ENCODE assay signal across 8 cellular contexts in genomic region chr5:38666668-38667498, GRCh38.
DNase-seq lines count a peak whose midpoint lies in the region; ATAC-seq, FAIRE-seq and TF ChIP-seq lines count a peak whose summit lies in the region.

No MANE protein-coding gene starts in this region.

- no peak for FAIRE-seq in GM12878 (lab: Jason Lieb, UNC)

- H3K9me3 ChIP-seq in AG04450 (ENCODE audit: control insufficient read depth, insufficient read depth, low read length) (no peaks in the 10 kb centered on the region), GM12878 (replicated peaks; ENCODE audit: control insufficient read depth, insufficient read depth, low read length) (no peaks in the 10 kb centered on the region)

- TF ChIP-seq CTCF in AG04450 (IDR thresholded peaks at IDR 0.05; ENCODE audit: low read depth, low read length) = peak; percentile 70
- peak; percentile 80 for TF ChIP-seq CTCF in HFFc6 (IDR thresholded peaks at IDR 0.05)
- peak; percentile 24 to 40 (median 29); a peak in 4 of 6 replicates for TF ChIP-seq CTCF in GM12878 (IDR thresholded peaks at IDR 0.05 in 2 of 3, conservative IDR thresholded peaks at IDR 0.05 in 1 of 3; ENCODE audit: control insufficient read depth in 2 of 3, extremely low read depth in 1 of 3, insufficient read depth in 1 of 3, low read depth in 3 of 3, low read length in 3 of 3)

- H3K27ac Mint-ChIP-seq in HFFc6 = no peak overlapping the region

- no peak for TF ChIP-seq POLR2A in GM12878 (IDR thresholded peaks at IDR 0.05; ENCODE audit: low read depth, low read length)

- intact Hi-C loops in GM12878 (cut with micrococcal nuclease; ENCODE audit: unreplicated experiment) = loop anchor here (1.0 kb wide), 1 partner anchor 226 kb away; no protein-coding TSS in a partner anchor

- no TSS peak for BruUV-seq in GM12878 (replicated peaks; lab: Mats Ljungman, UMichigan)

- no peaks in the 10 kb centered on the region for H3K79me2 ChIP-seq in GM12878 (ENCODE audit: control insufficient read depth, insufficient read depth, low read length)

- ATAC-seq in GM12878 (peak; percentile 51; the same call in 1 of the 3 replicates), GM21619 (IDR thresholded peaks at IDR 0.05; ENCODE audit: unreplicated experiment) (no peak), HG03039 (IDR thresholded peaks at IDR 0.05; ENCODE audit: unreplicated experiment) (no peak)

- H3K36me3 Mint-ChIP-seq in HFFc6 (ENCODE audit: low read depth) = no peaks in the 10 kb centered on the region

- no peak overlapping the region for H3K27ac ChIP-seq in AG04450 (ENCODE audit: low read depth, low read length)
- no peak overlapping the region for H3K27ac ChIP-seq in GM12878 (ENCODE audit: control insufficient read depth, insufficient read depth)

- no peak overlapping the region for H3K9ac ChIP-seq in GM12878 (ENCODE audit: control insufficient read depth, insufficient read depth, low read length)

- H3K36me3 ChIP-seq in GM12878 (ENCODE audit: control insufficient read depth in 2 of 2, insufficient read depth in 2 of 2, low read length in 1 of 2) = no peaks in the 10 kb centered on the region

- no peak overlapping the region for H2AFZ ChIP-seq in GM12878 (ENCODE audit: control insufficient read depth, low read depth, low read length)

- H3K27me3 Mint-ChIP-seq in HFFc6 (ENCODE audit: insufficient read depth) = peaks cover 13% of the 10 kb centered on the region

- H3K4me3 Mint-ChIP-seq in HFFc6 = no peak overlapping the region

- no peaks in the 10 kb centered on the region for H3K4me1 Mint-ChIP-seq in HFFc6 (ENCODE audit: low read depth)

- POLR2A ChIA-PET in AG04450 (lab: Yijun Ruan, JAX) = no interaction called here
- POLR2A ChIA-PET in GM12878 (lab: Charles Lee) = no interaction called here

- CTCF ChIA-PET in AG04450 (lab: Charles Lee) (interaction anchor here (0.6 to 1.8 kb wide), 5 partner anchors 18 to 284 kb away, joined by 3 to 17 read pairs (median 5); no protein-coding TSS in a partner anchor), GM12878 (lab: Yijun Ruan, JAX) (interaction anchor here (1.6 kb wide), 1 partner anchor 225 kb away, joined by 14 read pairs; no protein-coding TSS in a partner anchor)

- RAD21 ChIA-PET in GM12878 (lab: Charles Lee; ENCODE audit: unreplicated experiment) = interaction anchor here (1.8 kb wide), 1 partner anchor 225 kb away, joined by 9 read pairs; no protein-coding TSS in a partner anchor

- no peak overlapping the region for H3K4me3 ChIP-seq in AG04450 (ENCODE audit: low read depth, low read length)
- no peak overlapping the region for H3K4me3 ChIP-seq in GM12878

- SMC1A ChIA-PET in GM12878 (lab: Charles Lee; ENCODE audit: uncharacterized antibody, unreplicated experiment) = interaction anchor here (1.1 to 1.2 kb wide), 2 partner anchors 10 to 225 kb away, joined by 3 to 6 read pairs; no protein-coding TSS in a partner anchor

- peak; percentile 16; the same call in 1 of the 2 replicates for TF ChIP-seq RAD21 in GM12878 (IDR thresholded peaks at IDR 0.05; ENCODE audit: insufficient read depth, low read depth, low read length)

- WGBS in GM12878 (ENCODE audit: insufficient coverage, insufficient replicate concordance, low lambda C conversion rate, missing lambda C conversion rate) = 16% methylated on average over 5 of the region's 5 CpGs

- no peaks in the 10 kb centered on the region for H3K4me1 ChIP-seq in GM12878 (ENCODE audit: control insufficient read depth, insufficient read depth, low read length)

- DNase-seq in AG04450 (ENCODE audit: low read depth, low spot score) (no peak), HFFc6 (peak; percentile 36), GM12878 (ENCODE audit: low read depth, low spot score) (no peak), kidney tubule cell (ENCODE audit: low spot score) (peak; percentile 43), NCI-H526 treated with DMSO at 0.1 percent for 48 hours (lab: John Stamatoyannopoulos, UW) (no peak), T-helper 1 cell (no peak)

- H3K27me3 ChIP-seq in AG04450 (ENCODE audit: control insufficient read depth, insufficient read depth, low read length) = peaks cover 7% of the 10 kb centered on the region
- 0 out of 4 replicates have a peak, but pooled peaks cover 0 to 2% of the 10 kb centered on the region in 2 experiments for H3K27me3 ChIP-seq in GM12878 (replicated peaks in 1 of 2; ENCODE audit: control insufficient read depth in 2 of 2, insufficient read depth in 2 of 2, low read length in 1 of 2)

- no peak for TF ChIP-seq EP300 in GM12878 (IDR thresholded peaks at IDR 0.05; ENCODE audit: borderline replicate concordance in 1 of 2, control insufficient read depth in 1 of 2, low read depth in 2 of 2, low read length in 2 of 2)

- in situ Hi-C loops in GM12878 (cut with MboI) = no loop called here

- no peak overlapping the region for H3K4me2 ChIP-seq in GM12878 (ENCODE audit: control insufficient read depth, insufficient read depth)

- no peaks in the 10 kb centered on the region; the same call in 1 of the 2 replicates for H4K20me1 ChIP-seq in GM12878 (ENCODE audit: control insufficient read depth, insufficient read depth)

- H3K9me3 Mint-ChIP-seq in HFFc6 = no peaks in the 10 kb centered on the region

TF ChIP-seq in GM12878, 131 proteins besides CTCF, POLR2A, EP300 and RAD21:
- TF ChIP-seq SIN3A (IDR thresholded peaks at IDR 0.05; ENCODE audit: low read depth, low read length) (no peak), CREB1 (IDR thresholded peaks at IDR 0.05; ENCODE audit: low read depth) (no peak), SMC3 (IDR thresholded peaks at IDR 0.05; ENCODE audit: borderline replicate concordance, low read length) (peak; percentile 29; the same call in 1 of the 2 replicates), ZBTB33 (IDR thresholded peaks at IDR 0.05) (no peak), HDAC2 (IDR thresholded peaks at IDR 0.05) (no peak), MTA3 (IDR thresholded peaks at IDR 0.05; ENCODE audit: borderline replicate concordance, low read length) (no peak), SUPT20H (IDR thresholded peaks at IDR 0.05; ENCODE audit: borderline replicate concordance, control insufficient read depth, low read depth, low read length) (no peak), KAT2A (conservative IDR thresholded peaks at IDR 0.05; ENCODE audit: control insufficient read depth, low read depth, low read length) (no peak)

Comparison
In these comparisons a context has a peak if more than half of its experiments do, and no peak if none do; other contexts are left out.
1. DNase-seq: peak in HFFc6 (single experiment) and kidney tubule cell (single experiment); none in AG04450 (single experiment), GM12878 (single experiment), NCI-H526 treated with DMSO at 0.1 percent for 48 hours (single experiment) and T-helper 1 cell (0 of 5).
2. CTCF ChIP-seq: peak in every context shown above with its lines; median percentile 80 in HFFc6; 70 in AG04450; 29 in GM12878.